In the genomic region with DNA sequence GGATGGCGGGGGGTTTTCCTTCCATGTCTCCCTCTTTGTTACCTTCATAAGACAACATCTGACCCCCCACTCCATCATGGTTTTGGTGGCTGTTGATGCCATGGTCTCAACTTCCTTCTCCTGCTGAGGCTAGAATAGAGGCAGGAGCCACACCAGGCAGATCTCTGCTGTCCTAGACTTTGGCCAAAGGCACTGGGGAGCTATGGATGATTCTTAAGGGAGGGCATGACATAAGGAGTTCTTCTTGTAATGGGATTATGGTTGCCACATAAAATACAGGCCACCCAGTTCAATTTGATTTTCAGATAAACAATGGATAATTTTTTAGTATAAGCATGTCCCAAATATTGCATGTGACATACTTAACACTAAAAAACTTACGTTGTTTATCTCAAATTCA, we compare ENCODE assay signal across 16 cellular contexts. TPM values are rescaled to one million over a fixed set of nuclear protein-coding genes. Genes with fewer than 3 reads are reported as not detected.
DNase-seq lines count a peak whose midpoint lies in the region; ATAC-seq and TF ChIP-seq lines count a peak whose summit lies in the region.
"Had no signal": no experiment of that assay in that cellular context is flagged by ENCODE, and none has a peak within 500 bp of the region (broad histone marks: within the 10 kb centered on the region; RNA-seq: fewer than 3 reads in every experiment).

No MANE protein-coding gene starts in this region.

- 86% methylated on average over 2 of the region's 2 CpGs for WGBS in hepatocyte (ENCODE audit: low lambda C conversion rate, missing lambda C conversion rate)
- no CpG with 5 or more reads among the region's 2 CpGs for WGBS in trophoblast cell (ENCODE audit: extremely low coverage, insufficient coverage, insufficient read length)
- 50 to 100% methylated on average over 2 of the region's 2 CpGs for WGBS in testis, 2 donors

- no peaks in the 10 kb centered on the region for H3K36me3 ChIP-seq in CD4-positive, CD25-positive, alpha-beta regulatory T cell (ENCODE audit: control insufficient read depth, insufficient read depth, low read length)
- H3K36me3 ChIP-seq in OCI-LY3 (replicated peaks; ENCODE audit: low read depth, low read length) (no peaks in the 10 kb centered on the region), hepatocyte (replicated peaks; ENCODE audit: insufficient read depth, low read depth) (no peaks in the 10 kb centered on the region), trophoblast cell (ENCODE audit: control insufficient read depth in 1 of 2, insufficient read depth in 2 of 2, low read length in 2 of 2) (no peaks in the 10 kb centered on the region), testis (ENCODE audit: low read depth, missing control alignments) (no peaks in the 10 kb centered on the region)

- H3K27me3 ChIP-seq in CD4-positive, CD25-positive, alpha-beta regulatory T cell (ENCODE audit: control insufficient read depth, insufficient read depth, low read length), result no peaks in the 10 kb centered on the region
- H3K27me3 ChIP-seq in OCI-LY3 (ENCODE audit: low read depth, low read length) (peaks cover 32% of the 10 kb centered on the region), hepatocyte (no peaks in the 10 kb centered on the region), trophoblast cell (ENCODE audit: insufficient read depth, low read length) (no peaks in the 10 kb centered on the region), testis (no peaks in the 10 kb centered on the region)

- DNase-seq in CD4-positive, CD25-positive, alpha-beta regulatory T cell, result no peak
- no peak for DNase-seq in hepatocyte (ENCODE audit: low spot score)
- no peak for DNase-seq in trophoblast cell
- DNase-seq in testis, result no peak
- DNase-seq in activated T-helper 1 cell treated with anti-CD3 and anti-CD28 coated beads, Interleukin-12 subunit alpha, Interleukin-12 subunit beta, Interleukin-2, Interleukin-4 antibody, amounts not matched to agents 30 ng/mL and 10 ng/mL and 1 ng/mL, durations not matched to agents 14 hours and 24 hours and 36 hours (ENCODE audit: low spot score), result no peak
- no peak for DNase-seq in NCI-H345 (lab: John Stamatoyannopoulos, UW)
- DNase-seq: CD8-positive, alpha-beta T cell; DMS53; H7; NCI-H1417; NCI-H187; NCI-H2227 treated with DMSO at 0.1 percent for 48 hours; NCI-H524; NCI-H82 had no signal

- no peak overlapping the region for H4K91ac ChIP-seq in trophoblast cell (ENCODE audit: low read depth, low read length)

- H3K4me1 Mint-ChIP-seq in CD4-positive, CD25-positive, alpha-beta regulatory T cell, result peaks cover 0 to 43% (median 19%) of the 10 kb centered on the region in 4 donors
- H3K4me1 Mint-ChIP-seq in activated T-helper 1 cell treated with anti-CD3 and anti-CD28 coated beads, Interleukin-12 subunit alpha, Interleukin-12 subunit beta, Interleukin-2, Interleukin-4 antibody, amounts not matched to agents 30 ng/mL and 10 ng/mL and 1 ng/mL, durations not matched to agents 14 hours and 24 hours and 36 hours (ENCODE audit: low read depth), result peaks cover 20% of the 10 kb centered on the region

- no peak overlapping the region for H4K8ac ChIP-seq in trophoblast cell (ENCODE audit: low read depth, low read length)

- no peak overlapping the region for H2BK5ac ChIP-seq in trophoblast cell (ENCODE audit: low read depth, low read length, poor library complexity)

- intact Hi-C loops in testis (cut with DNase I; ENCODE audit: low total_unique reads), result no loop called here
- intact Hi-C loops in activated T-helper 1 cell treated with anti-CD3 and anti-CD28 coated beads, Interleukin-12 subunit alpha, Interleukin-12 subunit beta, Interleukin-2, Interleukin-4 antibody, amounts not matched to agents 30 ng/mL and 10 ng/mL and 1 ng/mL, durations not matched to agents 14 hours and 24 hours and 36 hours (cut with micrococcal nuclease), result no loop called here

- no peak overlapping the region for H3K14ac ChIP-seq in trophoblast cell (ENCODE audit: low read length)

- peak overlapping the region; percentile 52 for H2AK5ac ChIP-seq in trophoblast cell (ENCODE audit: low read length)

- peak overlapping the region; percentile 85 for H2BK12ac ChIP-seq in trophoblast cell (ENCODE audit: low read length)

- H2AFZ ChIP-seq in OCI-LY3 (ENCODE audit: low read depth, low read length) (no peak overlapping the region), hepatocyte (no peak overlapping the region), trophoblast cell (ENCODE audit: insufficient read depth, low read length, poor library complexity) (no peak overlapping the region)

- no peak for ATAC-seq in CD4-positive, CD25-positive, alpha-beta regulatory T cell (ENCODE audit: low read depth in 2 of 2)
- ATAC-seq: CD8-positive, alpha-beta T cell had no signal

- H3K9me3 Mint-ChIP-seq in CD4-positive, CD25-positive, alpha-beta regulatory T cell, result peaks cover 0 to 9% (median 2%) of the 10 kb centered on the region in 7 donors
- H3K9me3 Mint-ChIP-seq in activated T-helper 1 cell treated with anti-CD3 and anti-CD28 coated beads, Interleukin-12 subunit alpha, Interleukin-12 subunit beta, Interleukin-2, Interleukin-4 antibody, amounts not matched to agents 30 ng/mL and 10 ng/mL and 1 ng/mL, durations not matched to agents 14 hours and 24 hours and 36 hours, result peaks cover 16% of the 10 kb centered on the region

- no peaks in the 10 kb centered on the region for H3K9me3 ChIP-seq in CD4-positive, CD25-positive, alpha-beta regulatory T cell (ENCODE audit: control insufficient read depth in 2 of 2, low read length in 2 of 2)
- no peaks in the 10 kb centered on the region for H3K9me3 ChIP-seq in OCI-LY3 (ENCODE audit: insufficient read depth, low read length)
- no peaks in the 10 kb centered on the region for H3K9me3 ChIP-seq in hepatocyte (ENCODE audit: low read depth)
- peaks cover 2% of the 10 kb centered on the region for H3K9me3 ChIP-seq in trophoblast cell (ENCODE audit: insufficient read depth, low read depth, low read length)
- H3K9me3 ChIP-seq in testis, result no peaks in the 10 kb centered on the region

- H3K27ac ChIP-seq in CD4-positive, CD25-positive, alpha-beta regulatory T cell (ENCODE audit: insufficient read depth, low read length, poor library complexity, severe bottlenecking), result no peak overlapping the region
- no peak overlapping the region for H3K27ac ChIP-seq in OCI-LY3 (ENCODE audit: low read length)
- H3K27ac ChIP-seq in hepatocyte, result peak overlapping the region; percentile 88
- no peak overlapping the region for H3K27ac ChIP-seq in trophoblast cell (ENCODE audit: low read depth, low read length)
- H3K27ac ChIP-seq in testis, result no peak overlapping the region

- peak overlapping the region; percentile 9 for H2BK120ac ChIP-seq in trophoblast cell (ENCODE audit: insufficient read depth, low read length, poor library complexity)

- no peak overlapping the region for H3K4ac ChIP-seq in trophoblast cell (ENCODE audit: low read depth, low read length)

- peaks cover 5% of the 10 kb centered on the region for H3K36me3 Mint-ChIP-seq in CD4-positive, CD25-positive, alpha-beta regulatory T cell
- H3K36me3 Mint-ChIP-seq in activated T-helper 1 cell treated with anti-CD3 and anti-CD28 coated beads, Interleukin-12 subunit alpha, Interleukin-12 subunit beta, Interleukin-2, Interleukin-4 antibody, amounts not matched to agents 30 ng/mL and 10 ng/mL and 1 ng/mL, durations not matched to agents 14 hours and 24 hours and 36 hours (ENCODE audit: low read depth), result peaks cover 3% of the 10 kb centered on the region
- H3K36me3 Mint-ChIP-seq: CD8-positive, alpha-beta T cell had no signal

- H4K12ac ChIP-seq in trophoblast cell (ENCODE audit: low read depth, low read length), result no peak overlapping the region

- TF ChIP-seq CTCF in OCI-LY3 (IDR thresholded peaks at IDR 0.05; ENCODE audit: low read depth, low read length) (no peak), hepatocyte (IDR thresholded peaks at IDR 0.05; ENCODE audit: poor library complexity) (no peak), testis (IDR thresholded peaks at IDR 0.05) (no peak)

- no peaks in the 10 kb centered on the region for H3K79me2 ChIP-seq in OCI-LY3 (ENCODE audit: low read length)
- no peaks in the 10 kb centered on the region for H3K79me2 ChIP-seq in hepatocyte
- H3K79me2 ChIP-seq in trophoblast cell (ENCODE audit: control insufficient read depth, insufficient read depth, low read length, poor library complexity), result no peaks in the 10 kb centered on the region

- no peak for TF ChIP-seq POLR2A in testis (IDR thresholded peaks at IDR 0.05)

- H3K4me1 ChIP-seq in CD4-positive, CD25-positive, alpha-beta regulatory T cell (ENCODE audit: control insufficient read depth, insufficient read depth, low read length, poor library complexity, severe bottlenecking), result peaks cover 24% of the 10 kb centered on the region
- H3K4me1 ChIP-seq in OCI-LY3 (ENCODE audit: low read length) (peaks cover 9% of the 10 kb centered on the region), hepatocyte (ENCODE audit: insufficient read depth) (peaks cover 12% of the 10 kb centered on the region), trophoblast cell (ENCODE audit: control insufficient read depth in 1 of 2, insufficient read depth in 2 of 2, low read length in 2 of 2) (peaks cover 11 to 14% of the 10 kb centered on the region in 2 experiments), testis (peaks cover 8% of the 10 kb centered on the region)

- H4K20me1 ChIP-seq in OCI-LY3 (ENCODE audit: insufficient read depth, low read length), result no peaks in the 10 kb centered on the region
- no peaks in the 10 kb centered on the region for H4K20me1 ChIP-seq in hepatocyte (ENCODE audit: insufficient read depth, poor library complexity, severe bottlenecking)

- H3K9ac ChIP-seq in OCI-LY3 (ENCODE audit: low read length) (no peak overlapping the region), trophoblast cell (ENCODE audit: low read length) (no peak overlapping the region)

- H3K79me1 ChIP-seq in trophoblast cell (ENCODE audit: low read length), result peaks cover 6% of the 10 kb centered on the region

- no peak overlapping the region for H3K4me3 ChIP-seq in CD4-positive, CD25-positive, alpha-beta regulatory T cell (ENCODE audit: low read depth, low read length)
- no peak overlapping the region for H3K4me3 ChIP-seq in OCI-LY3 (ENCODE audit: low read length)
- H3K4me3 ChIP-seq in hepatocyte, result no peak overlapping the region
- H3K4me3 ChIP-seq in trophoblast cell (ENCODE audit: low read depth, low read length), result no peak overlapping the region
- H3K4me3 ChIP-seq in testis, result no peak overlapping the region
- H3K4me3 ChIP-seq: GM12878 had no signal

- no peak overlapping the region for H3K18ac ChIP-seq in trophoblast cell (ENCODE audit: low read length)

- peaks cover 10% of the 10 kb centered on the region for H3K27me3 Mint-ChIP-seq in CD4-positive, CD25-positive, alpha-beta regulatory T cell
- peaks cover 9% of the 10 kb centered on the region for H3K27me3 Mint-ChIP-seq in activated T-helper 1 cell treated with anti-CD3 and anti-CD28 coated beads, Interleukin-12 subunit alpha, Interleukin-12 subunit beta, Interleukin-2, Interleukin-4 antibody, amounts not matched to agents 30 ng/mL and 10 ng/mL and 1 ng/mL, durations not matched to agents 14 hours and 24 hours and 36 hours (ENCODE audit: insufficient read depth)

- no peaks in the 10 kb centered on the region for H3K9me2 ChIP-seq in hepatocyte (replicated peaks; ENCODE audit: insufficient read depth)

- no peak overlapping the region for H3K23ac ChIP-seq in trophoblast cell (ENCODE audit: low read length)

- H3K4me3 Mint-ChIP-seq in CD4-positive, CD25-positive, alpha-beta regulatory T cell, result peak overlapping the region in 2 of 4 donors; percentile 4 to 33
- H3K4me3 Mint-ChIP-seq in activated T-helper 1 cell treated with anti-CD3 and anti-CD28 coated beads, Interleukin-12 subunit alpha, Interleukin-12 subunit beta, Interleukin-2, Interleukin-4 antibody, amounts not matched to agents 30 ng/mL and 10 ng/mL and 1 ng/mL, durations not matched to agents 14 hours and 24 hours and 36 hours, result no peak overlapping the region
- H3K4me3 Mint-ChIP-seq: CD8-positive, alpha-beta T cell had no signal

- H3K4me2 ChIP-seq in OCI-LY3 (ENCODE audit: low read length) (peak overlapping the region; percentile 33; the same call in 1 of the 2 replicates), hepatocyte (no peak overlapping the region), trophoblast cell (ENCODE audit: low read length) (no peak overlapping the region)

- peak overlapping the region in 2 of 3 donors; percentile 53 to 78 for H3K27ac Mint-ChIP-seq in CD4-positive, CD25-positive, alpha-beta regulatory T cell
- no peak overlapping the region for H3K27ac Mint-ChIP-seq in activated T-helper 1 cell treated with anti-CD3 and anti-CD28 coated beads, Interleukin-12 subunit alpha, Interleukin-12 subunit beta, Interleukin-2, Interleukin-4 antibody, amounts not matched to agents 30 ng/mL and 10 ng/mL and 1 ng/mL, durations not matched to agents 14 hours and 24 hours and 36 hours
- H3K27ac Mint-ChIP-seq: CD8-positive, alpha-beta T cell had no signal

RNA-seq across cellular contexts. Expression of gene IER5L, which starts 52.2 kb away (rescaled TPM):
- total RNA-seq in CD4-positive, CD25-positive, alpha-beta regulatory T cell, result 2.7 TPM
- not detected for polyA plus RNA-seq in CD4-positive, CD25-positive, alpha-beta regulatory T cell
- total RNA-seq in hepatocyte (34.5 and 38.0 TPM in 2 replicates), testis (10 to 100 TPM; 12.6 to 25.4 TPM)
- polyA plus RNA-seq in hepatocyte (39.7 and 46.5 TPM in 2 replicates), testis (ENCODE audit: insufficient read depth, low read depth, low replicate concordance) (4.8 TPM)
- polyA plus RNA-seq in trophoblast cell (2013), result 63.3 and 64.2 TPM in 2 replicates
- total RNA-seq in activated T-helper 1 cell treated with anti-CD3 and anti-CD28 coated beads, Interleukin-12 subunit alpha, Interleukin-12 subunit beta, Interleukin-2, Interleukin-4 antibody, amounts not matched to agents 30 ng/mL and 10 ng/mL and 1 ng/mL, durations not matched to agents 14 hours and 24 hours and 36 hours, result 14.4 TPM in 2 replicates
